1 cellular context compared by ENCODE assay signal in the genomic region with DNA sequence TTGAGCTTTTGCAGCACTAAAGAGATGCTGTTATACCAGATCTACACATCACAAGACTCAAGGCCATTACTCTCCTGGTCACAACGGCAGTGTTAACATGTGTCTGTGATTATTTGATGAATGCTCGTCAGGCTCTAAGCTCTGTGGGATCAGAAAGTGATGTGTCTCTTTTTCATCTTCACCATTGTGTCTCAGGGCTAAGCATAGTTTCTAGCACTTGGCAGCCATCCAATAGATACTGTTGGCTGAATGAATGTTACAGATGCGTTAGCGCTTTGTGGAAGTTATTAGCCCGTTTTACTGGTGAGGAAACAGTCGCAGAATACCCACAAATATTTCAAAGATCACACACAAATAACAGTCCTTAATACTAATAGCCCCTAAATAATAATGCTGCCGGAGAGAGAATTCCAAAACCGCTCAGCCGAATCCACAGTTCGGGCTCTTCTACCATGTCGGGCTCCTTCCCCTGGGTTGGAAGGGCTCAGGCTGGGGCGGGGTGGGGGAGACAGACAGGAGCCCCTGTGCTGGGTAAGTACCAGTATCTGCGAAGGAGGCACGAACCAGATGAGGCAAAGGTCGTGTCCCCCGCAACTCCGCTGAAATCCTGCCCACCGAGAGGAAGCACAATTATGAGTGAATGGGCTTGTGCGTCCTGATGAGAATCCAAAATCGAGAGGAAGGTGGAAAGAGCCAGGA.
TF ChIP-seq lines count a peak whose summit lies in the region.

No MANE protein-coding gene starts in this region.

TF ChIP-seq in WTC11, 78 proteins besides CTCF, POLR2A, EP300 and RAD21 (continued from another document):
- TF ChIP-seq ZNF263 (CRISPR knock-in tag; IDR thresholded peaks at IDR 0.05; ENCODE audit: low read depth) (no peak), TP53 (CRISPR knock-in tag; IDR thresholded peaks at IDR 0.05) (no peak), ZNF532 (CRISPR knock-in tag; IDR thresholded peaks at IDR 0.05; ENCODE audit: borderline replicate concordance) (no peak), ZNF317 (CRISPR knock-in tag; IDR thresholded peaks at IDR 0.05; ENCODE audit: borderline replicate concordance, low read depth) (no peak), ERG (CRISPR knock-in tag; IDR thresholded peaks at IDR 0.05) (no peak), FOXJ3 (CRISPR knock-in tag; IDR thresholded peaks at IDR 0.05; ENCODE audit: borderline replicate concordance) (no peak), GRHL2 (CRISPR knock-in tag; IDR thresholded peaks at IDR 0.05; ENCODE audit: insufficient replicate concordance, severe bottlenecking) (no peak), FOXK1 (CRISPR knock-in tag; IDR thresholded peaks at IDR 0.05) (no peak), ETV6 (CRISPR knock-in tag; IDR thresholded peaks at IDR 0.05) (no peak), ZNF121 (CRISPR knock-in tag; IDR thresholded peaks at IDR 0.05) (no peak), GABPB1 (CRISPR knock-in tag; IDR thresholded peaks at IDR 0.05) (no peak)
- TF ChIP-seq, protein P1, sequence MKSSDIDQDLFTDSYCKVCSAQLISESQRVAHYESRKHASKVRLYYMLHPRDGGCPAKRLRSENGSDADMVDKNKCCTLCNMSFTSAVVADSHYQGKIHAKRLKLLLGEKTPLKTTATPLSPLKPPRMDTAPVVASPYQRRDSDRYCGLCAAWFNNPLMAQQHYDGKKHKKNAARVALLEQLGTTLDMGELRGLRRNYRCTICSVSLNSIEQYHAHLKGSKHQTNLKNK (CRISPR knock-in tag; IDR thresholded peaks at IDR 0.05) = no peak
